Comparison of ENCODE assay signal across 16 cellular contexts in the genomic region with DNA sequence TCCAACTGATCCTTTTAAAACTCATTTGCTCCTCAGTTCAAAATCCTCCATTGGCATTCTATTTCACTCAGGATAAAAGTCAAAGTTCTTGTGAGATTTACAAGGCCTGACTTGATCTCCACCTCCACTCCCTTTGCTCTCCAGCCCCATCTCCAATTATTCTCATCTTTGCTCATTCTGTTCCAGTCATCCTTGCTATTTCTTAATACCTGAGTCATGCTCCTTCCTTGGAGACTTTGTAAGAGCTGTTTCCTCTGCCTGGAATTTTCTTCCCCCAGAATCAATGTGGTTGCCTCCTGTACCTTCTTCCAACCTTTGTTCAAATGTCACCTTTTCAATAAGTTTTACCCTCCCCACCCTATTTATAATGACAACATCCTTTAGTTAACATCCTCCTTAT.
"Had no signal": no experiment of that assay in that cellular context is flagged by ENCODE, and none has a peak within 500 bp of the region (broad histone marks: within the 10 kb centered on the region; RNA-seq: fewer than 3 reads in every experiment).

No MANE protein-coding gene starts in this region.

- H3K4me3 Mint-ChIP-seq: activated CD4-positive, alpha-beta T cell treated with anti-CD3 and anti-CD28 coated beads for 36 hours; activated CD8-positive, alpha-beta T cell treated with anti-CD3 and anti-CD28 coated beads, Interleukin-2, amount 10 ng/mL, durations not matched to agents 7 days and 5 days; activated T-helper 1 cell treated with anti-CD3 and anti-CD28 coated beads, Interleukin-12 subunit alpha, Interleukin-12 subunit beta, Interleukin-2, Interleukin-4 antibody, amounts not matched to agents 30 ng/mL and 10 ng/mL and 1 ng/mL, durations not matched to agents 14 hours and 24 hours and 36 hours; central memory CD8-positive, alpha-beta T cell; neural progenitor cell had no signal

- H3K9me3 Mint-ChIP-seq: neural progenitor cell had no signal

- H3K27ac Mint-ChIP-seq: activated CD4-positive, alpha-beta T cell treated with anti-CD3 and anti-CD28 coated beads for 36 hours; activated CD8-positive, alpha-beta T cell treated with anti-CD3 and anti-CD28 coated beads, Interleukin-2, amount 10 ng/mL, durations not matched to agents 7 days and 5 days; activated T-helper 1 cell treated with anti-CD3 and anti-CD28 coated beads, Interleukin-12 subunit alpha, Interleukin-12 subunit beta, Interleukin-2, Interleukin-4 antibody, amounts not matched to agents 30 ng/mL and 10 ng/mL and 1 ng/mL, durations not matched to agents 14 hours and 24 hours and 36 hours; neural progenitor cell had no signal

- ATAC-seq: activated CD4-positive, alpha-beta T cell treated with anti-CD3 and anti-CD28 coated beads for 36 hours; activated CD8-positive, alpha-beta T cell treated with anti-CD3 and anti-CD28 coated beads, Interleukin-2, amount 10 ng/mL, durations not matched to agents 7 days and 5 days; gastrocnemius medialis; heart right ventricle; left ventricle myocardium superior had no signal

- H3K27ac ChIP-seq: gastrocnemius medialis, heart right ventricle, neural progenitor cell, ovary, skin epidermis, stomach, thoracic aorta, WERI-Rb-1 had no signal

- H3K27me3 ChIP-seq: gastrocnemius medialis, heart right ventricle, neural progenitor cell, ovary, stomach had no signal

- H3K27me3 Mint-ChIP-seq: activated CD4-positive, alpha-beta T cell treated with anti-CD3 and anti-CD28 coated beads for 36 hours; central memory CD8-positive, alpha-beta T cell had no signal

- H3K9me3 ChIP-seq: gastrocnemius medialis, heart right ventricle, ovary, stomach, thoracic aorta had no signal

- H3K4me1 Mint-ChIP-seq: activated CD4-positive, alpha-beta T cell treated with anti-CD3 and anti-CD28 coated beads for 36 hours; central memory CD8-positive, alpha-beta T cell had no signal

- H3K4me1 ChIP-seq: heart right ventricle, stomach had no signal

- H3K36me3 ChIP-seq: gastrocnemius medialis, heart right ventricle, neural progenitor cell, ovary, stomach, thoracic aorta, WERI-Rb-1 had no signal

- H3K36me3 Mint-ChIP-seq: neural progenitor cell had no signal

- DNase-seq: activated CD4-positive, alpha-beta T cell treated with anti-CD3 and anti-CD28 coated beads for 36 hours; activated CD8-positive, alpha-beta memory T cell treated with anti-CD3 and anti-CD28 coated beads, Interleukin-2, amount 50 U/mL, for 48 hours; activated CD8-positive, alpha-beta T cell treated with anti-CD3 and anti-CD28 coated beads, Interleukin-2, amount 10 ng/mL, durations not matched to agents 7 days and 5 days; activated naive CD4-positive, alpha-beta T cell treated with Interleukin-2 at 50 U/mL for 16 hours; gastrocnemius medialis; heart right ventricle; islet precursor cell; left ventricle myocardium superior; ovary; stomach; WERI-Rb-1 had no signal

- H3K4me3 ChIP-seq: gastrocnemius medialis, heart right ventricle, neural progenitor cell, ovary, skin epidermis, stomach, thoracic aorta had no signal
